8 cellular contexts compared by ENCODE assay signal in the genomic region with DNA sequence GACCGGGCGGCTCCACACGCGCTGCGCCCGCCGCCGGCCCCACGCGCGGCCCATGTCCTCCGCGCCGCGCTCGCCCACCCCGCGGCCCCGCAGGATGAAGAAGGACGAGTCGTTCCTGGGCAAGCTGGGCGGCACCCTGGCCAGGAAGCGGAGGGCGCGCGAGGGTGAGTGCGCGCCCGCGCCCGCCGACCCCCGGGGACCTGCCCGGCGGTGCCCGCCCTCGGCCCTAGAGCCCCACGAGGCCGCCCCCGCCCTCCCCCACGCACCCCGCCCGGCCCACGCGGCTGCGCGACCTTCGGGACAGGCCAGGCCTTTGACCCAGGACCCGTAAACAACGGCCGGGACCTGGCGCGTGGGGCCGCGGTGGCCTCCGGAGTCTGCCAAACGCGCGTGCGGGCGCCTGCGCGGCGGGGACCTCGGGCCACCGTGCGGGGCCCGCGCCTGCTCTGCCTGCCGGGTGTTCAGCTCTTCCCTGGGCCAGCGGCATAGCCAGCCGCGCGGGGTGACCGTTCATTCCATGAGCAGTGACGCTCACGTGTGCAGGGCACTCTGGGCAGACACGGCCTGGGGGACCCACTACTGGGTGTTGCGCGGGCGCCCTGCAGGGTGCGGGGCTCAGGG. TPM values are rescaled to one million over a fixed set of nuclear protein-coding genes. Genes with fewer than 3 reads are reported as not detected.
DNase-seq lines count a peak whose midpoint lies in the region; ATAC-seq and TF ChIP-seq lines count a peak whose summit lies in the region.

A gene with protein sequence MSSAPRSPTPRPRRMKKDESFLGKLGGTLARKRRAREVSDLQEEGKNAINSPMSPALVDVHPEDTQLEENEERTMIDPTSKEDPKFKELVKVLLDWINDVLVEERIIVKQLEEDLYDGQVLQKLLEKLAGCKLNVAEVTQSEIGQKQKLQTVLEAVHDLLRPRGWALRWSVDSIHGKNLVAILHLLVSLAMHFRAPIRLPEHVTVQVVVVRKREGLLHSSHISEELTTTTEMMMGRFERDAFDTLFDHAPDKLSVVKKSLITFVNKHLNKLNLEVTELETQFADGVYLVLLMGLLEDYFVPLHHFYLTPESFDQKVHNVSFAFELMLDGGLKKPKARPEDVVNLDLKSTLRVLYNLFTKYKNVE (plus strand): TSS at position 15 of the 621 bp plus-strand sequence. CDS start 38 bp downstream, at position 53.

- no peak for TF ChIP-seq EP300 in gastroesophageal sphincter (IDR thresholded peaks at IDR 0.05)

- no peaks in the 10 kb centered on the region for H3K27me3 ChIP-seq in HUES48 (ENCODE audit: control insufficient read depth, insufficient read depth, low read length)
- H3K27me3 ChIP-seq in gastroesophageal sphincter, result no peaks in the 10 kb centered on the region

- H3K36me3 ChIP-seq in HUES48 (ENCODE audit: control insufficient read depth, insufficient read depth, low read length) (no peaks in the 10 kb centered on the region), gastroesophageal sphincter (no peaks in the 10 kb centered on the region)

- H3K9ac ChIP-seq in HUES48 (ENCODE audit: low read depth, low read length), result peak within 1 kb of the TSS; percentile 31

- H3K27ac ChIP-seq in HUES48 (ENCODE audit: low read depth, low read length) (no peak within 1 kb of the TSS), gastroesophageal sphincter (peak within 1 kb of the TSS; percentile 54 to 91 (median 87))

- no CpG with 5 or more reads among the region's 82 CpGs for WGBS in gastroesophageal sphincter (ENCODE audit: low coverage in 1 of 2), 2 donors

- H3K9me3 ChIP-seq in HUES48 (ENCODE audit: control insufficient read depth, insufficient read depth, low read length), result no peaks in the 10 kb centered on the region
- no peaks in the 10 kb centered on the region for H3K9me3 ChIP-seq in gastroesophageal sphincter

- peak in 1 of 4 experiments; percentile 21 for TF ChIP-seq CTCF in gastroesophageal sphincter (IDR thresholded peaks at IDR 0.05)
- no peak for TF ChIP-seq CTCF in omental fat pad (IDR thresholded peaks at IDR 0.05)

- no peaks in the 10 kb centered on the region for H3K9me3 Mint-ChIP-seq in activated T-cell treated with anti-CD3 and anti-CD28 coated beads, Interleukin-2, amount 50 U/mL, for 4 hours

- in situ Hi-C loops in Caki2 (cut with HindIII; ENCODE audit: low pct_unique_long_range_greater_than_20kb, low sequenced_read_pairs), result no loop called here

- peak; percentile 22 for DNase-seq in Caki2 (ENCODE audit: low read depth)
- DNase-seq in activated T-cell treated with anti-CD3 and anti-CD28 coated beads, Interleukin-2, amount 50 U/mL, for 4 hours, result no peak
- no peak for DNase-seq in omental fat pad (ENCODE audit: low spot score)
- DNase-seq in NCI-H748 treated with DMSO at 0.1 percent for 48 hours (lab: John Stamatoyannopoulos, UW), result no peak
- no peak for DNase-seq in DMS79 (lab: John Stamatoyannopoulos, UW)

- peak; percentile 26 to 29 for TF ChIP-seq POLR2A in gastroesophageal sphincter (IDR thresholded peaks at IDR 0.05)

- ATAC-seq in activated T-cell treated with anti-CD3 and anti-CD28 coated beads, Interleukin-2, amount 50 U/mL, for 4 hours, result peak; percentile 32 to 55
- peak; percentile 10 for ATAC-seq in gastroesophageal sphincter
- peak; percentile 25 for ATAC-seq in omental fat pad (ENCODE audit: low FRiP score)
- no peak for ATAC-seq in HG03521 (IDR thresholded peaks at IDR 0.05; ENCODE audit: unreplicated experiment)

- peaks cover 29% of the 10 kb centered on the region for H3K27me3 Mint-ChIP-seq in activated T-cell treated with anti-CD3 and anti-CD28 coated beads, Interleukin-2, amount 50 U/mL, for 4 hours (ENCODE audit: low read depth)

- H3K36me3 Mint-ChIP-seq in activated T-cell treated with anti-CD3 and anti-CD28 coated beads, Interleukin-2, amount 50 U/mL, for 4 hours (ENCODE audit: insufficient read depth), result no peaks in the 10 kb centered on the region

- peak within 1 kb of the TSS; percentile 82 for H3K4me3 Mint-ChIP-seq in activated T-cell treated with anti-CD3 and anti-CD28 coated beads, Interleukin-2, amount 50 U/mL, for 4 hours

- peak within 1 kb of the TSS; percentile 51 for H3K4me3 ChIP-seq in HUES48 (ENCODE audit: low read depth, low read length)
- H3K4me3 ChIP-seq in gastroesophageal sphincter, result peak within 1 kb of the TSS; percentile 44 to 88

- no peaks in the 10 kb centered on the region for H3K4me1 ChIP-seq in HUES48 (ENCODE audit: control insufficient read depth, insufficient read depth, low read length)
- H3K4me1 ChIP-seq in gastroesophageal sphincter, result peaks cover 0 to 72% (median 18%) of the 10 kb centered on the region in 3 donors

- H3K4me1 Mint-ChIP-seq in activated T-cell treated with anti-CD3 and anti-CD28 coated beads, Interleukin-2, amount 50 U/mL, for 4 hours (ENCODE audit: low read depth), result peaks cover 33% of the 10 kb centered on the region

RNA-seq across cellular contexts. Expression of the gene that starts here (rescaled TPM):
- 61.7 and 106 TPM in 2 replicates for total RNA-seq in Caki2 (2014; rRNA removed; shearing (Covaris generic); ENCODE audit: low replicate concordance)
- total RNA-seq in activated T-cell treated with anti-CD3 and anti-CD28 coated beads, Interleukin-2, amount 50 U/mL, for 4 hours, result 10 to 100 TPM; 15.1 to 21.5 (median 19.6) TPM
- total RNA-seq in gastroesophageal sphincter (10 to 100 TPM; 32.1 to 61.9 (median 41.9) TPM), omental fat pad (10 to 100 TPM; 59.5 to 82.0 (median 61.2) TPM)
